1 cellular context compared by ENCODE assay signal in genomic region chr22:42519544-42520237, GRCh38.
TF ChIP-seq lines count a peak whose summit lies in the region.

A gene with protein sequence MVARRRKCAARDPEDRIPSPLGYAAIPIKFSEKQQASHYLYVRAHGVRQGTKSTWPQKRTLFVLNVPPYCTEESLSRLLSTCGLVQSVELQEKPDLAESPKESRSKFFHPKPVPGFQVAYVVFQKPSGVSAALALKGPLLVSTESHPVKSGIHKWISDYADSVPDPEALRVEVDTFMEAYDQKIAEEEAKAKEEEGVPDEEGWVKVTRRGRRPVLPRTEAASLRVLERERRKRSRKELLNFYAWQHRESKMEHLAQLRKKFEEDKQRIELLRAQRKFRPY (minus strand): TSS chr22:42519796. CDS start chr22:42519786, 10 bp downstream.

TF ChIP-seq in K562, 482 proteins besides CTCF, POLR2A, EP300 and RAD21 (continued from another document and continues in another):
- no peak for TF ChIP-seq RERE (CRISPR knock-in tag; IDR thresholded peaks at IDR 0.05; ENCODE audit: borderline replicate concordance)
- TF ChIP-seq NR2C1 (IDR thresholded peaks at IDR 0.05): 0 out of 2 replicates have a peak, but pooled peaks have one; percentile 34
- 0 out of 2 replicates have a peak, but pooled peaks have one; percentile 39 for TF ChIP-seq NR2C1 (tag; IDR thresholded peaks at IDR 0.05)
- no peak for TF ChIP-seq NR2C2 (CRISPR knock-in tag; IDR thresholded peaks at IDR 0.05)
- TF ChIP-seq NR2C2 (tag; IDR thresholded peaks at IDR 0.05): peak; percentile 62
- TF ChIP-seq MCM7 (IDR thresholded peaks at IDR 0.05): no peak
- TF ChIP-seq ZNF551 (CRISPR knock-in tag; IDR thresholded peaks at IDR 0.05): no peak
- TF ChIP-seq EZH2 (IDR thresholded peaks at IDR 0.05; ENCODE audit: borderline replicate concordance, low read depth, low read length): no peak
- no peak for TF ChIP-seq MEF2A (IDR thresholded peaks at IDR 0.05; ENCODE audit: control insufficient read depth, low read depth, low read length)
- TF ChIP-seq POLR3G (IDR thresholded peaks at IDR 0.05; ENCODE audit: extremely low read depth, insufficient read length, insufficient replicate concordance): no peak
- no peak for TF ChIP-seq ZNF197 (CRISPR knock-in tag; IDR thresholded peaks at IDR 0.05; ENCODE audit: low read depth)
- TF ChIP-seq ILF3 (IDR thresholded peaks at IDR 0.05; ENCODE audit: borderline replicate concordance): no peak
- TF ChIP-seq HNRNPH1 (optimal IDR thresholded peaks at IDR 0.05; ENCODE audit: low read depth, low read length): no peak
- no peak for TF ChIP-seq PRDM10 (IDR thresholded peaks at IDR 0.05; ENCODE audit: partially characterized antibody)
- TF ChIP-seq ZNF408 (CRISPR knock-in tag; IDR thresholded peaks at IDR 0.05; ENCODE audit: low read depth): no peak
- TF ChIP-seq SIN3A (IDR thresholded peaks at IDR 0.05; ENCODE audit: borderline replicate concordance in 2 of 2, control insufficient read depth in 1 of 2, low read depth in 2 of 2, low read length in 2 of 2): peak in 1 of 2 experiments; percentile 65; a peak in 1 of 4 replicates
- no peak for TF ChIP-seq FOS (IDR thresholded peaks at IDR 0.05; ENCODE audit: extremely low read depth, insufficient read length)
- TF ChIP-seq, protein P1, sequence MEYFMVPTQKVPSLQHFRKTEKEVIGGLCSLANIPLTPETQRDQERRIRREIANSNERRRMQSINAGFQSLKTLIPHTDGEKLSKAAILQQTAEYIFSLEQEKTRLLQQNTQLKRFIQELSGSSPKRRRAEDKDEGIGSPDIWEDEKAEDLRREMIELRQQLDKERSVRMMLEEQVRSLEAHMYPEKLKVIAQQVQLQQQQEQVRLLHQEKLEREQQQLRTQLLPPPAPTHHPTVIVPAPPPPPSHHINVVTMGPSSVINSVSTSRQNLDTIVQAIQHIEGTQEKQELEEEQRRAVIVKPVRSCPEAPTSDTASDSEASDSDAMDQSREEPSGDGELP (CRISPR knock-in tag; IDR thresholded peaks at IDR 0.05; ENCODE audit: borderline replicate concordance): peak; percentile 15; the same call in 1 of the 2 replicates
- peak in 1 of 2 experiments; percentile 52; a peak in 1 of 4 replicates for TF ChIP-seq HDAC1 (IDR thresholded peaks at IDR 0.05)
- TF ChIP-seq, protein P2, sequence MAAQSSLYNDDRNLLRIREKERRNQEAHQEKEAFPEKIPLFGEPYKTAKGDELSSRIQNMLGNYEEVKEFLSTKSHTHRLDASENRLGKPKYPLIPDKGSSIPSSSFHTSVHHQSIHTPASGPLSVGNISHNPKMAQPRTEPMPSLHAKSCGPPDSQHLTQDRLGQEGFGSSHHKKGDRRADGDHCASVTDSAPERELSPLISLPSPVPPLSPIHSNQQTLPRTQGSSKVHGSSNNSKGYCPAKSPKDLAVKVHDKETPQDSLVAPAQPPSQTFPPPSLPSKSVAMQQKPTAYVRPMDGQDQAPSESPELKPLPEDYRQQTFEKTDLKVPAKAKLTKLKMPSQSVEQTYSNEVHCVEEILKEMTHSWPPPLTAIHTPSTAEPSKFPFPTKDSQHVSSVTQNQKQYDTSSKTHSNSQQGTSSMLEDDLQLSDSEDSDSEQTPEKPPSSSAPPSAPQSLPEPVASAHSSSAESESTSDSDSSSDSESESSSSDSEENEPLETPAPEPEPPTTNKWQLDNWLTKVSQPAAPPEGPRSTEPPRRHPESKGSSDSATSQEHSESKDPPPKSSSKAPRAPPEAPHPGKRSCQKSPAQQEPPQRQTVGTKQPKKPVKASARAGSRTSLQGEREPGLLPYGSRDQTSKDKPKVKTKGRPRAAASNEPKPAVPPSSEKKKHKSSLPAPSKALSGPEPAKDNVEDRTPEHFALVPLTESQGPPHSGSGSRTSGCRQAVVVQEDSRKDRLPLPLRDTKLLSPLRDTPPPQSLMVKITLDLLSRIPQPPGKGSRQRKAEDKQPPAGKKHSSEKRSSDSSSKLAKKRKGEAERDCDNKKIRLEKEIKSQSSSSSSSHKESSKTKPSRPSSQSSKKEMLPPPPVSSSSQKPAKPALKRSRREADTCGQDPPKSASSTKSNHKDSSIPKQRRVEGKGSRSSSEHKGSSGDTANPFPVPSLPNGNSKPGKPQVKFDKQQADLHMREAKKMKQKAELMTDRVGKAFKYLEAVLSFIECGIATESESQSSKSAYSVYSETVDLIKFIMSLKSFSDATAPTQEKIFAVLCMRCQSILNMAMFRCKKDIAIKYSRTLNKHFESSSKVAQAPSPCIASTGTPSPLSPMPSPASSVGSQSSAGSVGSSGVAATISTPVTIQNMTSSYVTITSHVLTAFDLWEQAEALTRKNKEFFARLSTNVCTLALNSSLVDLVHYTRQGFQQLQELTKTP (IDR thresholded peaks at IDR 0.05; ENCODE audit: low read depth in 1 of 2, partially characterized antibody in 2 of 2): no peak
- no peak for TF ChIP-seq CHD7 (IDR thresholded peaks at IDR 0.05; ENCODE audit: low read depth, low read length)
- no peak for TF ChIP-seq ZNF436 (CRISPR knock-in tag; IDR thresholded peaks at IDR 0.05)
